ENCODE assay signal across 10 cellular contexts in the genomic region with DNA sequence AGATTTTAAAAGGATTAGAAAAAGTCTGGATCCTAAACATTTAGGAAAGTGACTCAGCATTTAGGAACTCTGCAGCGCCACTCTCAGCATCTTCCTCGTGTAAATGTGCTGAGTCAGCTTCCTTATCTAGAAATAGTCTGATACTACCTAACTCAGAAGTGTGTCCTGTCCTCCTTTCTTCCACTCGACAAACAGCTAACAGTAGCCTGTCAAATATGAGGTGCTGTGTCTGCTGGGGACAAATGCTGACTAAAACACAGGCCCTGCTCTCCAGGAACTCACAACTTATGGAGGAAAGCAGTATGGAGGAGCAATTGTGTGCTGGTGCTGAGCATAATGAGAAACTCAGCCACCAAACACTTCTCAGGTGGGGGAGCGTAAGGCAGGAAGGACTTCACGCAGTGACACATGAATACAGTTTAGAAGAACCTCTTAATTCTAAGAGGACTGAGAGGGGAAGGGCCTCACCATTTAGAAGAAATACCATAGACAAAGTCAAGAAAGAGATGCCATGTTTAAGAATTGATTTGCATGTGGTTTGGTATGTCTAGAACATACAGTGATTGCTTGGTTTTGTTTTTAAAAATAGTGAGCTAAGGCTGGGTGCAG.
DNase-seq lines count a peak whose midpoint lies in the region; ATAC-seq, FAIRE-seq and TF ChIP-seq lines count a peak whose summit lies in the region.
"Had no signal": no experiment of that assay in that cellular context is flagged by ENCODE, and none has a peak within 500 bp of the region (broad histone marks: within the 10 kb centered on the region; RNA-seq: fewer than 3 reads in every experiment).

No MANE protein-coding gene starts in this region.

- FAIRE-seq in GM12891 (lab: Jason Lieb, UNC), result no peak

- peak overlapping the region; percentile 34 for H3K27ac ChIP-seq in SJSA1
- H3K27ac ChIP-seq: neutrophil, upper lobe of left lung had no signal

- peaks cover 33% of the 10 kb centered on the region for H3K4me1 ChIP-seq in SJSA1 (replicated peaks)
- H3K4me1 ChIP-seq: upper lobe of left lung had no signal

- H3K9me3 ChIP-seq in SJSA1 (replicated peaks), result no peaks in the 10 kb centered on the region
- H3K9me3 ChIP-seq: neutrophil, upper lobe of left lung had no signal

- no peaks in the 10 kb centered on the region for H3K27me3 ChIP-seq in SJSA1 (replicated peaks)
- H3K27me3 ChIP-seq: upper lobe of left lung had no signal

- H3K36me3 ChIP-seq in SJSA1, result peaks cover 10% of the 10 kb centered on the region
- H3K36me3 ChIP-seq: neutrophil had no signal

- no peak for TF ChIP-seq POLR2A in GM12891 (IDR thresholded peaks at IDR 0.05; ENCODE audit: low read depth, low read length)

- DNase-seq in GM12891 (ENCODE audit: insufficient read length, low spot score) (no peak), SJSA1 (ENCODE audit: low read depth in 1 of 2, low spot score in 2 of 2) (peak in 1 of 2 experiments; percentile 58), kidney tubule cell (ENCODE audit: low spot score) (peak; percentile 44), NK-92 (lab: John Stamatoyannopoulos, UW; ENCODE audit: unreplicated experiment) (no peak), anterior cingulate cortex (lab: John Stamatoyannopoulos, UW) (no peak), NCI-H2029 treated with DMSO at 0.1 percent for 48 hours (lab: John Stamatoyannopoulos, UW) (no peak)
- no peak for DNase-seq in activated CD4-positive, alpha-beta T cell treated with anti-CD3 and anti-CD28 coated beads for 4 hours
- DNase-seq: upper lobe of left lung had no signal

- no peak overlapping the region for H3K4me3 ChIP-seq in SJSA1
- H3K4me3 ChIP-seq: upper lobe of left lung had no signal

- peak; percentile 55 for ATAC-seq in HG02759 (IDR thresholded peaks at IDR 0.05; ENCODE audit: unreplicated experiment)

TF ChIP-seq in GM12891, 5 proteins besides CTCF, POLR2A, EP300 and RAD21:
- TF ChIP-seq TAF1 (IDR thresholded peaks at IDR 0.05; ENCODE audit: low read depth, low read length) (no peak), POU2F2 (IDR thresholded peaks at IDR 0.05; ENCODE audit: low read depth, low read length) (0 out of 2 replicates have a peak, but pooled peaks have one; percentile 22), POLR2AphosphoS5 (IDR thresholded peaks at IDR 0.05; ENCODE audit: low read depth, low read length) (no peak), PAX5 (IDR thresholded peaks at IDR 0.05; ENCODE audit: insufficient read depth, low read length, severe bottlenecking) (no peak)
